11 cellular contexts compared by ENCODE assay signal in genomic region chr17:64694207-64694606, GRCh38. TPM values are rescaled to one million over a fixed set of nuclear protein-coding genes. Genes with fewer than 3 reads are reported as not detected.
DNase-seq lines count a peak whose midpoint lies in the region; ATAC-seq, FAIRE-seq and TF ChIP-seq lines count a peak whose summit lies in the region.
"Had no signal": no experiment of that assay in that cellular context is flagged by ENCODE, and none has a peak within 500 bp of the region (broad histone marks: within the 10 kb centered on the region; RNA-seq: fewer than 3 reads in every experiment).

No MANE protein-coding gene starts in this region.

- peak overlapping the region; percentile 67 for H3K4me2 ChIP-seq in astrocyte (ENCODE audit: low read length)

- no peak for FAIRE-seq in astrocyte (lab: Jason Lieb, UNC)

- no peaks in the 10 kb centered on the region for H3K36me3 Mint-ChIP-seq in astrocyte (ENCODE audit: low read depth, unreplicated experiment)
- H3K36me3 Mint-ChIP-seq in activated naive CD4-positive, alpha-beta T cell treated with anti-CD3 and anti-CD28 coated beads, Interleukin-2, amount 10 ng/mL, durations not matched to agents 7 days and 5 days: no peaks in the 10 kb centered on the region
- H3K36me3 Mint-ChIP-seq: activated naive CD8-positive, alpha-beta T cell treated with anti-CD3 and anti-CD28 coated beads, Interleukin-2, amount 10 ng/mL, durations not matched to agents 7 days and 5 days had no signal

- H3K27me3 ChIP-seq in astrocyte (ENCODE audit: insufficient read depth, low read length) (no peaks in the 10 kb centered on the region), thoracic aorta (replicated peaks; ENCODE audit: insufficient read depth) (no peaks in the 10 kb centered on the region), dorsolateral prefrontal cortex (no peaks in the 10 kb centered on the region)

- peak overlapping the region; percentile 41 for H3K9ac ChIP-seq in astrocyte (ENCODE audit: low read length)

- H3K79me2 ChIP-seq in astrocyte (ENCODE audit: insufficient read depth, low read length): no peaks in the 10 kb centered on the region

- no peaks in the 10 kb centered on the region for H3K9me3 Mint-ChIP-seq in astrocyte (ENCODE audit: unreplicated experiment)
- H3K9me3 Mint-ChIP-seq in activated naive CD4-positive, alpha-beta T cell treated with anti-CD3 and anti-CD28 coated beads, Interleukin-2, amount 10 ng/mL, durations not matched to agents 7 days and 5 days: no peaks in the 10 kb centered on the region
- H3K9me3 Mint-ChIP-seq: T-helper 1 cell treated with Interleukin-12 subunit alpha and Interleukin-12 subunit beta and Interleukin-4 antibody, amounts not matched to agents 30 μg/mL and 1 μg/mL, for 36 hours had no signal

- H3K27ac ChIP-seq in astrocyte (ENCODE audit: low read depth, low read length) (peak overlapping the region; percentile 43), thoracic aorta (no peak overlapping the region), dorsolateral prefrontal cortex (no peak overlapping the region)

- H3K27ac Mint-ChIP-seq in astrocyte (ENCODE audit: unreplicated experiment): no peak overlapping the region
- H3K27ac Mint-ChIP-seq in activated naive CD4-positive, alpha-beta T cell treated with anti-CD3 and anti-CD28 coated beads, Interleukin-2, amount 10 ng/mL, durations not matched to agents 7 days and 5 days: no peak overlapping the region
- H3K27ac Mint-ChIP-seq: activated naive CD8-positive, alpha-beta T cell treated with anti-CD3 and anti-CD28 coated beads, Interleukin-2, amount 10 ng/mL, durations not matched to agents 7 days and 5 days; T-helper 1 cell treated with Interleukin-12 subunit alpha and Interleukin-12 subunit beta and Interleukin-4 antibody, amounts not matched to agents 30 μg/mL and 1 μg/mL, for 36 hours had no signal

- H3K4me3 ChIP-seq in astrocyte (ENCODE audit: insufficient read depth, low read depth, low read length) (no peak overlapping the region), thoracic aorta (no peak overlapping the region), dorsolateral prefrontal cortex (no peak overlapping the region)

- intact Hi-C loops in dorsolateral prefrontal cortex (cut with DNase I): no loop called here

- H3K4me1 Mint-ChIP-seq in astrocyte (ENCODE audit: low read depth, unreplicated experiment): peaks cover 4% of the 10 kb centered on the region
- H3K4me1 Mint-ChIP-seq in activated naive CD4-positive, alpha-beta T cell treated with anti-CD3 and anti-CD28 coated beads, Interleukin-2, amount 10 ng/mL, durations not matched to agents 7 days and 5 days: no peaks in the 10 kb centered on the region

- DNase-seq in LoVo (ENCODE audit: low spot score) (peak; percentile 85), astrocyte (ENCODE audit: low read depth) (peak; percentile 69), islet precursor cell (peak; percentile 86), thoracic aorta (ENCODE audit: low spot score) (peak; percentile 72), dorsolateral prefrontal cortex (no peak)
- DNase-seq in activated CD4-positive, alpha-beta T cell treated with anti-CD3 and anti-CD28 coated beads, Interleukin-2, amount 50 U/mL, for 48 hours: no peak
- DNase-seq in activated naive CD4-positive, alpha-beta T cell treated with anti-CD3 and anti-CD28 coated beads, Interleukin-2, amount 10 ng/mL, durations not matched to agents 7 days and 5 days: no peak
- DNase-seq: activated naive CD8-positive, alpha-beta T cell treated with anti-CD3 and anti-CD28 coated beads, Interleukin-2, amount 10 ng/mL, durations not matched to agents 7 days and 5 days; MM.1S had no signal

- H4K20me1 ChIP-seq in astrocyte (ENCODE audit: insufficient read depth, low read length): no peaks in the 10 kb centered on the region

- TF ChIP-seq CTCF in astrocyte (IDR thresholded peaks at IDR 0.05; ENCODE audit: insufficient read depth, low read depth, low read length) (no peak), thoracic aorta (IDR thresholded peaks at IDR 0.05) (no peak), dorsolateral prefrontal cortex (IDR thresholded peaks at IDR 0.05 in 54 of 56, conservative IDR thresholded peaks at IDR 0.05 in 2 of 56; ENCODE audit: low read depth in 1 of 56, partially characterized antibody in 56 of 56) (no peak)

- CTCF ChIA-PET in activated naive CD4-positive, alpha-beta T cell treated with anti-CD3 and anti-CD28 coated beads, Interleukin-2, amount 10 ng/mL, durations not matched to agents 7 days and 5 days (lab: Charles Lee): no interaction called here

- H3K36me3 ChIP-seq in astrocyte (ENCODE audit: insufficient read depth, low read length) (no peaks in the 10 kb centered on the region), thoracic aorta (no peaks in the 10 kb centered on the region)

- peaks cover 4% of the 10 kb centered on the region for H3K4me1 ChIP-seq in astrocyte (ENCODE audit: insufficient read depth, low read length)
- H3K4me1 ChIP-seq in thoracic aorta (ENCODE audit: control insufficient read depth in 1 of 2, low read depth in 2 of 2): peaks cover 6 to 22% of the 10 kb centered on the region in 2 donors

- H3K9me3 ChIP-seq in astrocyte (ENCODE audit: insufficient read depth, low read depth, low read length): no peaks in the 10 kb centered on the region
- no peaks in the 10 kb centered on the region for H3K9me3 ChIP-seq in thoracic aorta

- peak; percentile 77 for ATAC-seq in thoracic aorta (ENCODE audit: insufficient number of reproducible peaks, low FRiP score, low read depth)
- ATAC-seq in GM18519 (IDR thresholded peaks at IDR 0.05; ENCODE audit: low FRiP score, unreplicated experiment): no peak

- no peak overlapping the region for H3K4me3 Mint-ChIP-seq in astrocyte (ENCODE audit: unreplicated experiment)
- H3K4me3 Mint-ChIP-seq in activated naive CD4-positive, alpha-beta T cell treated with anti-CD3 and anti-CD28 coated beads, Interleukin-2, amount 10 ng/mL, durations not matched to agents 7 days and 5 days: no peak overlapping the region
- H3K4me3 Mint-ChIP-seq: activated naive CD8-positive, alpha-beta T cell treated with anti-CD3 and anti-CD28 coated beads, Interleukin-2, amount 10 ng/mL, durations not matched to agents 7 days and 5 days; T-helper 1 cell treated with Interleukin-12 subunit alpha and Interleukin-12 subunit beta and Interleukin-4 antibody, amounts not matched to agents 30 μg/mL and 1 μg/mL, for 36 hours had no signal

- H3K27me3 Mint-ChIP-seq in astrocyte (ENCODE audit: low read depth, unreplicated experiment): no peaks in the 10 kb centered on the region
- H3K27me3 Mint-ChIP-seq in activated naive CD4-positive, alpha-beta T cell treated with anti-CD3 and anti-CD28 coated beads, Interleukin-2, amount 10 ng/mL, durations not matched to agents 7 days and 5 days: peaks cover 17% of the 10 kb centered on the region

- H2AFZ ChIP-seq in astrocyte (ENCODE audit: low read depth, low read length): peak overlapping the region; percentile 24

RNA-seq across cellular contexts. Expression of gene SMURF2, which starts 32.1 kb away (rescaled TPM):
- total RNA-seq in astrocyte (104 and 126 TPM in 2 replicates), thoracic aorta (10 to 100 TPM; 30.5 to 39.8 TPM), dorsolateral prefrontal cortex (10 to 100 TPM; 16.6 to 35.5 (median 23.7) TPM)

Comparison
In these comparisons a context has a peak if more than half of its experiments do, and no peak if none do; other contexts are left out.
1. DNase-seq: peak in LoVo (single experiment), astrocyte (single experiment), islet precursor cell (single experiment) and thoracic aorta (single experiment); none in dorsolateral prefrontal cortex (0 of 10), activated CD4-positive, alpha-beta T cell treated with anti-CD3 and anti-CD28 coated beads, Interleukin-2, amount 50 U/mL, for 48 hours (0 of 2) and activated naive CD4-positive, alpha-beta T cell treated with anti-CD3 and anti-CD28 coated beads, Interleukin-2, amount 10 ng/mL, durations not matched to agents 7 days and 5 days (single experiment).